13 cellular contexts compared by ENCODE assay signal in genomic region chr1:107941123-107941522, GRCh38. TPM values are rescaled to one million over a fixed set of nuclear protein-coding genes. Genes with fewer than 3 reads are reported as not detected.
DNase-seq lines count a peak whose midpoint lies in the region; TF ChIP-seq lines count a peak whose summit lies in the region.
"Had no signal": no experiment of that assay in that cellular context is flagged by ENCODE, and none has a peak within 500 bp of the region (broad histone marks: within the 10 kb centered on the region; RNA-seq: fewer than 3 reads in every experiment).

No MANE protein-coding gene starts in this region.

- 73 to 81% methylated on average over 7 of the region's 7 CpGs for WGBS in sigmoid colon, 2 donors
- 67% methylated on average over 7 of the region's 7 CpGs for WGBS in SK-N-SH (ENCODE audit: low lambda C conversion rate)

- H3K4me1 Mint-ChIP-seq in activated CD4-positive, alpha-beta memory T cell treated with anti-CD3 and anti-CD28 coated beads for 36 hours (ENCODE audit: low read depth): peaks cover 28% of the 10 kb centered on the region

- DNase-seq in NOMO-1 (lab: John Stamatoyannopoulos, UW; ENCODE audit: unreplicated experiment in 2 of 2): peak; percentile 89 to 95
- peak; percentile 46 for DNase-seq in fibroblast of pulmonary artery (ENCODE audit: low read depth)
- DNase-seq in sigmoid colon: no peak
- no peak for DNase-seq in putamen (ENCODE audit: low spot score)
- no peak for DNase-seq in activated CD4-positive, alpha-beta memory T cell treated with anti-CD3 and anti-CD28 coated beads for 36 hours
- DNase-seq in NCI-H2107 (lab: John Stamatoyannopoulos, UW): no peak
- no peak for DNase-seq in SK-N-SH
- DNase-seq: activated CD8-positive, alpha-beta memory T cell treated with anti-CD3 and anti-CD28 coated beads, Interleukin-2, amount 50 U/mL, for 4 hours; CD4-positive, alpha-beta T cell; H7; NCI-H2081 had no signal

- H3K9ac ChIP-seq in BLaER1 treated with 17β-estradiol and CSF1 and Interleukin-3, amounts not matched to agents 10 nM and 100 nM: peak overlapping the region in 4 of 11 experiments; percentile 21 to 58 (median 51); a peak in 6 of 22 replicates
- no peak overlapping the region for H3K9ac ChIP-seq in SK-N-SH

- no peaks in the 10 kb centered on the region for H3K9me3 Mint-ChIP-seq in activated CD4-positive, alpha-beta memory T cell treated with anti-CD3 and anti-CD28 coated beads for 36 hours
- H3K9me3 Mint-ChIP-seq: CD4-positive, alpha-beta T cell had no signal

- H3K36me3 ChIP-seq in BLaER1 treated with 17β-estradiol and CSF1 and Interleukin-3, amounts not matched to agents 10 nM and 100 nM: peaks cover 0 to 73% (median 7%) of the 10 kb centered on the region in 11 experiments; a peak in 9 of 22 replicates
- H3K36me3 ChIP-seq in sigmoid colon (no peaks in the 10 kb centered on the region), SK-N-SH (replicated peaks in 1 of 2; ENCODE audit: control insufficient read depth in 1 of 2, insufficient read depth in 2 of 2, low read length in 1 of 2) (no peaks in the 10 kb centered on the region)
- H3K36me3 ChIP-seq: ascending aorta had no signal

- intact Hi-C loops in sigmoid colon (cut with DNase I): no loop called here
- intact Hi-C loops in activated CD4-positive, alpha-beta memory T cell treated with anti-CD3 and anti-CD28 coated beads for 36 hours (cut with micrococcal nuclease): no loop called here

- no peak overlapping the region for H3K4me3 ChIP-seq in BLaER1 treated with 17β-estradiol and CSF1 and Interleukin-3, amounts not matched to agents 10 nM and 100 nM
- no peak overlapping the region for H3K4me3 ChIP-seq in fibroblast of pulmonary artery (replicated peaks; ENCODE audit: low read depth, low read length)
- H3K4me3 ChIP-seq in sigmoid colon: no peak overlapping the region
- H3K4me3 ChIP-seq in SK-N-SH (ENCODE audit: low read depth in 2 of 2, low read length in 1 of 2): no peak overlapping the region
- H3K4me3 ChIP-seq: ascending aorta had no signal

- no peak overlapping the region for H3K4me3 Mint-ChIP-seq in activated CD4-positive, alpha-beta memory T cell treated with anti-CD3 and anti-CD28 coated beads for 36 hours
- H3K4me3 Mint-ChIP-seq: CD4-positive, alpha-beta T cell had no signal

- TF ChIP-seq RAD21 in SK-N-SH (IDR thresholded peaks at IDR 0.05; ENCODE audit: low read length): no peak

- TF ChIP-seq EP300 in sigmoid colon (IDR thresholded peaks at IDR 0.05): no peak
- no peak for TF ChIP-seq EP300 in SK-N-SH (IDR thresholded peaks at IDR 0.05; ENCODE audit: borderline replicate concordance in 1 of 2, low read depth in 1 of 2, low read length in 1 of 2)

- H3K27me3 ChIP-seq in BLaER1 treated with 17β-estradiol and CSF1 and Interleukin-3, amounts not matched to agents 10 nM and 100 nM: no peaks in the 10 kb centered on the region
- H3K27me3 ChIP-seq in sigmoid colon (no peaks in the 10 kb centered on the region), SK-N-SH (ENCODE audit: insufficient read depth) (no peaks in the 10 kb centered on the region)
- H3K27me3 ChIP-seq: ascending aorta had no signal

- no peaks in the 10 kb centered on the region for H3F3A ChIP-seq in SK-N-SH (replicated peaks; ENCODE audit: insufficient read depth)

- H3K4me1 ChIP-seq in BLaER1 treated with 17β-estradiol and CSF1 and Interleukin-3, amounts not matched to agents 10 nM and 100 nM: peaks cover 22 to 81% (median 44%) of the 10 kb centered on the region in 10 experiments
- peaks cover 0 to 5% (median 3%) of the 10 kb centered on the region in 4 donors for H3K4me1 ChIP-seq in sigmoid colon
- peaks cover 7 to 9% of the 10 kb centered on the region in 2 experiments; a peak in 3 of 4 replicates for H3K4me1 ChIP-seq in SK-N-SH (ENCODE audit: control insufficient read depth in 1 of 2, insufficient read depth in 2 of 2, low read depth in 1 of 2, low read length in 1 of 2)
- H3K4me1 ChIP-seq: ascending aorta had no signal

- peaks cover 0 to 5% (median 0%) of the 10 kb centered on the region in 11 experiments; a peak in 2 of 22 replicates for H4K20me1 ChIP-seq in BLaER1 treated with 17β-estradiol and CSF1 and Interleukin-3, amounts not matched to agents 10 nM and 100 nM
- H4K20me1 ChIP-seq in SK-N-SH (ENCODE audit: insufficient read depth): no peaks in the 10 kb centered on the region

- peak overlapping the region in 10 of 11 experiments; percentile 23 to 88 (median 45); a peak in 17 of 22 replicates for H3K27ac ChIP-seq in BLaER1 treated with 17β-estradiol and CSF1 and Interleukin-3, amounts not matched to agents 10 nM and 100 nM
- H3K27ac ChIP-seq in sigmoid colon (peak overlapping the region in 3 of 4 donors; percentile 14 to 39 (median 27)), SK-N-SH (ENCODE audit: low read depth in 2 of 2, low read length in 1 of 2) (no peak overlapping the region)
- H3K27ac ChIP-seq: ascending aorta had no signal

- no peaks in the 10 kb centered on the region for H3K9me2 ChIP-seq in SK-N-SH

- POLR2A ChIA-PET in activated CD4-positive, alpha-beta memory T cell treated with anti-CD3 and anti-CD28 coated beads for 36 hours (lab: Charles Lee): no interaction called here
- POLR2A ChIA-PET in SK-N-SH (lab: Yijun Ruan, JAX): no interaction called here

- no peaks in the 10 kb centered on the region for H3K79me2 ChIP-seq in SK-N-SH (ENCODE audit: insufficient read depth)

- H3K27me3 Mint-ChIP-seq in activated CD4-positive, alpha-beta memory T cell treated with anti-CD3 and anti-CD28 coated beads for 36 hours: peaks cover 1% of the 10 kb centered on the region
- H3K27me3 Mint-ChIP-seq: CD4-positive, alpha-beta T cell had no signal

- no peak overlapping the region for H2AFZ ChIP-seq in SK-N-SH (ENCODE audit: low read depth)

- no peak for TF ChIP-seq POLR2A in sigmoid colon (IDR thresholded peaks at IDR 0.05)

- H3K27ac Mint-ChIP-seq in activated CD4-positive, alpha-beta memory T cell treated with anti-CD3 and anti-CD28 coated beads for 36 hours: no peak overlapping the region

- peaks cover 0 to 29% (median 5%) of the 10 kb centered on the region in 11 experiments; a peak in 13 of 22 replicates for H3K9me3 ChIP-seq in BLaER1 treated with 17β-estradiol and CSF1 and Interleukin-3, amounts not matched to agents 10 nM and 100 nM (replicated peaks in 1 of 11)
- H3K9me3 ChIP-seq in sigmoid colon: no peaks in the 10 kb centered on the region
- H3K9me3 ChIP-seq in SK-N-SH: no peaks in the 10 kb centered on the region
- H3K9me3 ChIP-seq: ascending aorta had no signal

- TF ChIP-seq CTCF in fibroblast of pulmonary artery (IDR thresholded peaks at IDR 0.05; ENCODE audit: low read length, missing control alignments) (no peak), sigmoid colon (IDR thresholded peaks at IDR 0.05) (no peak), SK-N-SH (IDR thresholded peaks at IDR 0.05) (no peak)

- peak overlapping the region in 8 of 11 experiments; percentile 1 to 88 (median 44); a peak in 15 of 22 replicates for H3K4me2 ChIP-seq in BLaER1 treated with 17β-estradiol and CSF1 and Interleukin-3, amounts not matched to agents 10 nM and 100 nM
- H3K4me2 ChIP-seq in SK-N-SH: no peak overlapping the region

- CTCF ChIA-PET in activated CD4-positive, alpha-beta memory T cell treated with anti-CD3 and anti-CD28 coated beads for 36 hours (lab: Charles Lee): interaction anchor here (0.6 kb wide), 1 partner anchor 27 kb away, joined by 3 read pairs; no protein-coding TSS in a partner anchor
- CTCF ChIA-PET in SK-N-SH (lab: Yijun Ruan, JAX): interaction anchor here (1.9 kb wide), 1 partner anchor 184 kb away, joined by 6 read pairs; no protein-coding TSS in a partner anchor

- H3K36me3 Mint-ChIP-seq in activated CD4-positive, alpha-beta memory T cell treated with anti-CD3 and anti-CD28 coated beads for 36 hours: no peaks in the 10 kb centered on the region

TF ChIP-seq in SK-N-SH, 30 proteins besides CTCF, POLR2A, EP300 and RAD21 (continues in another document):
- TF ChIP-seq FOXM1 (IDR thresholded peaks at IDR 0.05; ENCODE audit: low read depth) (no peak), CHD2 (IDR thresholded peaks at IDR 0.05; ENCODE audit: low read length, partially characterized antibody) (no peak), MAX (IDR thresholded peaks at IDR 0.05; ENCODE audit: low read depth) (no peak), REST (IDR thresholded peaks at IDR 0.05; ENCODE audit: low read depth, low read length) (no peak), POLR2AphosphoS5 (IDR thresholded peaks at IDR 0.05; ENCODE audit: low read depth, low read length) (no peak)

RNA-seq across cellular contexts. Expression of gene VAV3, which starts 23.9 kb away (rescaled TPM):
- 10 to 100 TPM in 1 of 4 donors, 1 to 10 TPM in 3; 3.5 to 17.3 (median 6.7) TPM for total RNA-seq in sigmoid colon
- polyA plus RNA-seq in sigmoid colon (10 to 100 TPM; 33.7 to 72.1 (median 59.5) TPM), SK-N-SH (2012; rRNA removed) (0.02 TPM in 1 of 2 replicates, not detected in the other)
- 1 to 10 TPM; 2.3 to 3.3 TPM for total RNA-seq in activated CD4-positive, alpha-beta memory T cell treated with anti-CD3 and anti-CD28 coated beads for 36 hours
- polyA plus RNA-seq in SK-N-SH (2012; cell fraction: cytosol; rRNA removed): 0.01 and 0.07 TPM in 2 replicates
- polyA plus RNA-seq in SK-N-SH (2012; cell fraction: nucleus; rRNA removed): 0.02 and 0.04 TPM in 2 replicates

Comparison
In these comparisons a context has a peak if more than half of its experiments do, and no peak if none do; other contexts are left out.
1. H3K27ac ChIP-seq: peak in BLaER1 treated with 17β-estradiol and CSF1 and Interleukin-3, amounts not matched to agents 10 nM and 100 nM (10 of 11) and sigmoid colon (3 of 4); none in SK-N-SH (0 of 2).
2. DNase-seq: peak in NOMO-1 (2 of 2) and fibroblast of pulmonary artery (single experiment); none in sigmoid colon (single experiment), putamen (single experiment), activated CD4-positive, alpha-beta memory T cell treated with anti-CD3 and anti-CD28 coated beads for 36 hours (single experiment), NCI-H2107 (single experiment) and SK-N-SH (single experiment).